9 cellular contexts compared by ENCODE assay signal in genomic region chr2:114661926-114662670, GRCh38.
DNase-seq lines count a peak whose midpoint lies in the region; ATAC-seq and TF ChIP-seq lines count a peak whose summit lies in the region.
"Had no signal": no experiment of that assay in that cellular context is flagged by ENCODE, and none has a peak within 500 bp of the region (broad histone marks: within the 10 kb centered on the region; RNA-seq: fewer than 3 reads in every experiment).

No MANE protein-coding gene starts in this region.

- intact Hi-C loops in heart right ventricle (cut with DNase I) (no loop called here), psoas muscle (cut with DNase I) (no loop called here)

- H3K27me3 ChIP-seq in HUES48 (ENCODE audit: control insufficient read depth, insufficient read depth, low read length) (peaks cover 5% of the 10 kb centered on the region), heart right ventricle (peaks cover 0 to 29% (median 8%) of the 10 kb centered on the region in 7 donors), psoas muscle (ENCODE audit: insufficient read depth in 3 of 3, low read length in 2 of 3) (peaks cover 0 to 4% (median 0%) of the 10 kb centered on the region in 3 donors)

- H3K9ac ChIP-seq in HUES48 (ENCODE audit: low read depth, low read length), result 0 out of 2 replicates have a peak overlapping the region, but pooled peaks have one; percentile 15

- H3K27ac ChIP-seq in HUES48 (ENCODE audit: low read depth, low read length) (no peak overlapping the region), heart right ventricle (no peak overlapping the region), psoas muscle (no peak overlapping the region)
- H3K27ac ChIP-seq: HL-60 had no signal

- H3K4me1 ChIP-seq in HUES48 (ENCODE audit: control insufficient read depth, insufficient read depth, low read length) (peaks cover 6% of the 10 kb centered on the region), heart right ventricle (peaks cover 0 to 8% (median 0%) of the 10 kb centered on the region in 9 donors), psoas muscle (no peaks in the 10 kb centered on the region)

- 10 to 11% methylated on average over 60 of the region's 60 CpGs for WGBS in heart right ventricle, 2 donors
- WGBS in psoas muscle, 3 donors, result 9 to 11% (median 10%) methylated on average over 56 to 60 of the region's 60 CpGs

- H3K4me3 ChIP-seq in HUES48 (ENCODE audit: low read depth, low read length) (peak overlapping the region; percentile 62), heart right ventricle (peak overlapping the region; percentile 19 to 66 (median 53)), psoas muscle (peak overlapping the region; percentile 64)

- H3K9me3 ChIP-seq in HUES48 (ENCODE audit: control insufficient read depth, insufficient read depth, low read length) (no peaks in the 10 kb centered on the region), heart right ventricle (no peaks in the 10 kb centered on the region), psoas muscle (no peaks in the 10 kb centered on the region)

- no peaks in the 10 kb centered on the region for H3K36me3 ChIP-seq in HUES48 (ENCODE audit: control insufficient read depth, insufficient read depth, low read length)
- no peaks in the 10 kb centered on the region for H3K36me3 ChIP-seq in heart right ventricle
- no peaks in the 10 kb centered on the region for H3K36me3 ChIP-seq in psoas muscle (ENCODE audit: insufficient read depth in 1 of 2, low read depth in 1 of 2)

- ATAC-seq in heart right ventricle (peak in 7 of 8 donors; percentile 33 to 75 (median 52)), psoas muscle (peak in 1 of 4 donors; percentile 73)

- no peak for TF ChIP-seq CTCF in heart right ventricle (IDR thresholded peaks at IDR 0.05)
- no peak for TF ChIP-seq CTCF in psoas muscle (IDR thresholded peaks at IDR 0.05)

- peak; percentile 52 for DNase-seq in activated CD8-positive, alpha-beta memory T cell treated with anti-CD3 and anti-CD28 coated beads, Interleukin-2, amount 50 U/mL, for 48 hours
- DNase-seq in heart right ventricle, result peak; percentile 5 to 13
- DNase-seq in psoas muscle, result peak; percentile 14 to 48
- no peak for DNase-seq in T-helper 9 cell
- DNase-seq in cerebellar cortex (ENCODE audit: low spot score), result no peak
- no peak for DNase-seq in SIG-M5 treated with dmso at 0.1 percent for 504 hours (lab: John Stamatoyannopoulos, UW; ENCODE audit: unreplicated experiment)
- no peak for DNase-seq in H4 (ENCODE audit: low spot score)

Comparison
In these comparisons a context has a peak if more than half of its experiments do, and no peak if none do; other contexts are left out.
1. DNase-seq: peak in activated CD8-positive, alpha-beta memory T cell treated with anti-CD3 and anti-CD28 coated beads, Interleukin-2, amount 50 U/mL, for 48 hours (single experiment), heart right ventricle (2 of 2) and psoas muscle (2 of 2); none in T-helper 9 cell (single experiment), cerebellar cortex (single experiment), SIG-M5 treated with dmso at 0.1 percent for 504 hours (single experiment) and H4 (single experiment).
2. Peak in every context shown above with its lines, with median percentiles within 50 percentile points of each other: H3K4me3 ChIP-seq.